ENCODE assay signal across 18 cellular contexts in the genomic region with DNA sequence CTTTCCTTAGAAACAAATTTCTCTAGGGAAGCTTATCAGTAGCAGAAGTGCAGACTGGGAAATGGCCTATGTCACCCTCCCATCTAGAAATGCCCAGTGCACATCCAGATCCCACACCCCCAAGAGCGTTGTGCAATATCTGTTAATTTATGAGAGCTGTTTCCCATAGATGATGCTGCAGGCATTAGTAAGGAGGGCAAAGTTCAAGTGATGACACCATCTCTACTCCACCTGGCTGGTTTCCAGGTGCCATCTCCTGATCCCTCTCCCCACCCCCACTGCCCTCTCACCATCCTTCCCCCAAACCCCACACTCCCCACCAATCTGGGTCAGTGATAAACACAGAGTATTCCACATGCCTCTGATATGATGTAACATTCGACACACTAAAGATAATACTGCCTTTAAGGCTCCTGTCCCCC. TPM values are rescaled to one million over a fixed set of nuclear protein-coding genes. Genes with fewer than 3 reads are reported as not detected.
DNase-seq lines count a peak whose midpoint lies in the region; ATAC-seq, FAIRE-seq and TF ChIP-seq lines count a peak whose summit lies in the region.
"Had no signal": no experiment of that assay in that cellular context is flagged by ENCODE, and none has a peak within 500 bp of the region (broad histone marks: within the 10 kb centered on the region; RNA-seq: fewer than 3 reads in every experiment).

No MANE protein-coding gene starts in this region.

- peak overlapping the region; percentile 8 for H3K4me2 ChIP-seq in smooth muscle cell

- WGBS in smooth muscle cell (ENCODE audit: low lambda C conversion rate): 37% methylated on average over 2 of the region's 2 CpGs
- WGBS in psoas muscle, 3 donors: 70 to 90% (median 85%) methylated on average over 2 of the region's 2 CpGs

- H3K79me2 ChIP-seq in smooth muscle cell (ENCODE audit: low read depth): no peaks in the 10 kb centered on the region

- FAIRE-seq in RCC 7860 (lab: Jason Lieb, UNC): peak; percentile 88
- FAIRE-seq: TTC549 had no signal

- no peaks in the 10 kb centered on the region for H3K9me3 ChIP-seq in smooth muscle cell (replicated peaks; ENCODE audit: low read depth)
- no peaks in the 10 kb centered on the region for H3K9me3 ChIP-seq in psoas muscle
- H3K9me3 ChIP-seq: SJSA1 had no signal

- ATAC-seq in GM19463 (IDR thresholded peaks at IDR 0.05; ENCODE audit: unreplicated experiment) (no peak), psoas muscle (no peak)
- ATAC-seq: left ventricle myocardium superior had no signal

- H3K27ac ChIP-seq in smooth muscle cell (ENCODE audit: low read depth) (no peak overlapping the region), psoas muscle (no peak overlapping the region)
- H3K27ac ChIP-seq: cardiac muscle cell, KMS-11, SJSA1 had no signal

- H3K4me1 ChIP-seq in smooth muscle cell (ENCODE audit: low read depth) (no peaks in the 10 kb centered on the region), psoas muscle (no peaks in the 10 kb centered on the region)
- H3K4me1 ChIP-seq: SJSA1 had no signal

- H3K36me3 ChIP-seq in smooth muscle cell (ENCODE audit: low read depth): no peaks in the 10 kb centered on the region
- H3K36me3 ChIP-seq in psoas muscle (ENCODE audit: insufficient read depth in 1 of 2, low read depth in 1 of 2): no peaks in the 10 kb centered on the region
- H3K36me3 ChIP-seq: cardiac muscle cell, SJSA1 had no signal

- no peaks in the 10 kb centered on the region for H4K20me1 ChIP-seq in smooth muscle cell (ENCODE audit: low read depth)

- H3K9ac ChIP-seq in smooth muscle cell (ENCODE audit: low read depth): no peak overlapping the region
- H3K9ac ChIP-seq: KMS-11 had no signal

- H3K27me3 ChIP-seq in smooth muscle cell (ENCODE audit: low read depth) (no peaks in the 10 kb centered on the region), psoas muscle (ENCODE audit: insufficient read depth in 3 of 3, low read length in 2 of 3) (no peaks in the 10 kb centered on the region)
- H3K27me3 ChIP-seq: cardiac muscle cell, SJSA1 had no signal

- DNase-seq in NCI-H510A treated with DMSO at 0.1 percent for 48 hours (lab: John Stamatoyannopoulos, UW) (peak; percentile 25), NCI-H510A (lab: John Stamatoyannopoulos, UW) (no peak), RCC 7860 (ENCODE audit: low spot score) (peak; percentile 90), fibroblast of villous mesenchyme (ENCODE audit: low read depth) (peak; percentile 44), smooth muscle cell (lab: John Stamatoyannopoulos, UW; ENCODE audit: unreplicated experiment) (no peak), iPS-NIHi7 (ENCODE audit: extremely low spot score) (no peak), psoas muscle (no peak)
- DNase-seq: 8988T; DMS79; left ventricle myocardium superior; stimulated activated naive CD4-positive, alpha-beta T cell; trophoblast cell had no signal

- no peak overlapping the region for H2AFZ ChIP-seq in smooth muscle cell (ENCODE audit: low read depth)

- intact Hi-C loops in psoas muscle (cut with DNase I): no loop called here

- TF ChIP-seq CTCF in fibroblast of villous mesenchyme (IDR thresholded peaks at IDR 0.05; ENCODE audit: insufficient read depth, low read depth, low read length) (no peak), smooth muscle cell (IDR thresholded peaks at IDR 0.05; ENCODE audit: borderline replicate concordance, insufficient read depth, poor library complexity, severe bottlenecking) (no peak), psoas muscle (IDR thresholded peaks at IDR 0.05) (no peak)

- H3F3A ChIP-seq in smooth muscle cell (ENCODE audit: low read depth): no peaks in the 10 kb centered on the region

- H3K4me3 ChIP-seq in fibroblast of villous mesenchyme (ENCODE audit: low read depth, low read length) (no peak overlapping the region), smooth muscle cell (no peak overlapping the region), psoas muscle (no peak overlapping the region)
- H3K4me3 ChIP-seq: cardiac muscle cell, SJSA1 had no signal

RNA-seq across cellular contexts. Expression of a gene that starts 39.4 kb away (rescaled TPM):
- total RNA-seq in fibroblast of villous mesenchyme (0.43 and 1.6 TPM in 2 replicates), smooth muscle cell (4.0 and 5.8 TPM in 2 replicates), psoas muscle (1 to 10 TPM; 3.1 to 8.5 (median 5.5) TPM)
- polyA plus RNA-seq in smooth muscle cell (0.98 and 3.2 TPM in 2 replicates), psoas muscle (10 to 100 TPM in 1 of 3 donors, 1 to 10 TPM in 2; 5.7 to 11.4 (median 7.2) TPM)
- total RNA-seq: cardiac muscle cell, SJSA1 had no signal
- polyA plus RNA-seq: cardiac muscle cell, CD14-positive monocyte had no signal

Comparison
In these comparisons a context has a peak if more than half of its experiments do, and no peak if none do; other contexts are left out.
1. DNase-seq: peak in NCI-H510A treated with DMSO at 0.1 percent for 48 hours (single experiment), RCC 7860 (single experiment) and fibroblast of villous mesenchyme (single experiment); none in NCI-H510A (single experiment), smooth muscle cell (single experiment), iPS-NIHi7 (single experiment) and psoas muscle (0 of 2).